9 cellular contexts compared by ENCODE assay signal in genomic region chr20:1326031-1326930, GRCh38. TPM values are rescaled to one million over a fixed set of nuclear protein-coding genes. Genes with fewer than 3 reads are reported as not detected.
DNase-seq lines count a peak whose midpoint lies in the region; FAIRE-seq and TF ChIP-seq lines count a peak whose summit lies in the region.
"Had no signal": no experiment of that assay in that cellular context is flagged by ENCODE, and none has a peak within 500 bp of the region (broad histone marks: within the 10 kb centered on the region; RNA-seq: fewer than 3 reads in every experiment).

No MANE protein-coding gene starts in this region.

- H3K27me3 ChIP-seq in Loucy (ENCODE audit: insufficient read depth, low read length, poor library complexity, severe bottlenecking) (no peaks in the 10 kb centered on the region), endothelial cell of umbilical vein (ENCODE audit: control insufficient read depth in 2 of 2, insufficient read depth in 2 of 2, low read length in 2 of 2) (no peaks in the 10 kb centered on the region)

- intact Hi-C loops in endothelial cell of umbilical vein (cut with micrococcal nuclease), result no loop called here

- no peaks in the 10 kb centered on the region for H3K9me1 ChIP-seq in endothelial cell of umbilical vein (replicated peaks; ENCODE audit: control insufficient read depth, extremely low read depth, insufficient read depth, low read length)

- POLR2A ChIA-PET in endothelial cell of umbilical vein (lab: Charles Lee), result interaction anchor here (0.9 to 2.5 kb wide), 5 partner anchors 10 to 65 kb away, joined by 3 to 16 read pairs (median 3); no protein-coding TSS in a partner anchor

- H3K4me3 ChIP-seq in Loucy (ENCODE audit: low read length, poor library complexity, severe bottlenecking) (peak overlapping the region; percentile 97), endothelial cell of umbilical vein (replicated peaks in 1 of 3; ENCODE audit: insufficient read depth in 1 of 3, low read depth in 1 of 3, low read length in 3 of 3) (peak overlapping the region in 2 of 3 experiments; percentile 67 to 68)

- TF ChIP-seq CTCF in Loucy (conservative IDR thresholded peaks at IDR 0.05; ENCODE audit: low read length), result no peak
- TF ChIP-seq CTCF in endothelial cell of umbilical vein (IDR thresholded peaks at IDR 0.05; ENCODE audit: extremely low read depth in 1 of 2, insufficient read depth in 1 of 2, low read depth in 1 of 2, low read length in 2 of 2), result no peak

- H3K27ac ChIP-seq in endothelial cell of umbilical vein (ENCODE audit: insufficient read depth, low read depth, low read length), result peak overlapping the region; percentile 99

- CTCF ChIA-PET in endothelial cell of umbilical vein (lab: Charles Lee), result interaction anchor here (0.7 to 2.6 kb wide), 13 partner anchors 11 to 177 kb away, joined by 3 to 12 read pairs (median 4); no protein-coding TSS in a partner anchor

- H3K4me1 ChIP-seq in Loucy (ENCODE audit: insufficient read depth, low read length, poor library complexity, severe bottlenecking) (peaks cover 58% of the 10 kb centered on the region), endothelial cell of umbilical vein (ENCODE audit: control insufficient read depth, extremely low read depth, insufficient read depth, low read length) (peaks cover 80% of the 10 kb centered on the region)

- H3K79me2 ChIP-seq in Loucy (ENCODE audit: insufficient read depth, low read length) (peaks cover 31% of the 10 kb centered on the region), endothelial cell of umbilical vein (ENCODE audit: control insufficient read depth, insufficient read depth, low read length) (peaks cover 28% of the 10 kb centered on the region)

- H4K20me1 ChIP-seq in Loucy (ENCODE audit: insufficient read depth, low read length, poor library complexity, severe bottlenecking) (no peaks in the 10 kb centered on the region), endothelial cell of umbilical vein (replicated peaks; ENCODE audit: control insufficient read depth, extremely low read depth, insufficient read depth, low read length) (no peaks in the 10 kb centered on the region)

- no peaks in the 10 kb centered on the region for H3K9me2 ChIP-seq in Loucy (replicated peaks; ENCODE audit: low read depth, low read length)

- H3K9ac ChIP-seq in Loucy (ENCODE audit: low read depth, low read length, poor library complexity, severe bottlenecking) (peak overlapping the region; percentile 99), endothelial cell of umbilical vein (replicated peaks; ENCODE audit: extremely low read depth, insufficient read depth, low read length) (peak overlapping the region; percentile 99)

- TF ChIP-seq POLR2A in endothelial cell of umbilical vein (IDR thresholded peaks at IDR 0.05; ENCODE audit: low read depth, low read length), result peak; percentile 80

- H3K4me2 ChIP-seq in Loucy (ENCODE audit: low read depth, low read length, poor library complexity, severe bottlenecking), result peak overlapping the region; percentile 98
- H3K4me2 ChIP-seq in endothelial cell of umbilical vein (ENCODE audit: insufficient read depth, low read length), result peak overlapping the region; percentile 54

- TSS peak; percentile 47 for BruUV-seq in endothelial cell of umbilical vein (replicated peaks; lab: Mats Ljungman, UMichigan)

- no peaks in the 10 kb centered on the region for H3K36me3 ChIP-seq in Loucy (ENCODE audit: insufficient read depth, low read length)
- no peaks in the 10 kb centered on the region for H3K36me3 ChIP-seq in endothelial cell of umbilical vein (ENCODE audit: control insufficient read depth in 2 of 2, extremely low read depth in 1 of 2, insufficient read depth in 2 of 2, low read length in 2 of 2)

- H2AFZ ChIP-seq in Loucy (ENCODE audit: low read length), result no peak overlapping the region
- no peak overlapping the region for H2AFZ ChIP-seq in endothelial cell of umbilical vein (ENCODE audit: low read depth, low read length)

- DNase-seq in AG20443 (ENCODE audit: low spot score) (peak; percentile 46), endothelial cell of umbilical vein (ENCODE audit: low read depth, low spot score) (peak; percentile 59), myocyte (ENCODE audit: low read depth) (peak; percentile 64)
- no peak for DNase-seq in activated CD4-positive, alpha-beta T cell treated with anti-CD3 and anti-CD28 coated beads, Interleukin-2, amount 50 U/mL, for 4 hours
- DNase-seq in stimulated activated CD4-positive, alpha-beta T cell treated with anti-CD3 and anti-CD28 coated beads, Interleukin-2, amount 100 ng/mL, for 48 hours, result no peak
- DNase-seq in central memory CD4-positive, alpha-beta T cell, result no peak
- DNase-seq in activated CD4-positive, alpha-beta T cell treated with anti-CD3 and anti-CD28 coated beads, Interleukin-2, amount 50 U/mL, for 1 hour, result no peak

- H3K9me3 ChIP-seq in Loucy (ENCODE audit: insufficient read depth, low read depth, low read length), result no peaks in the 10 kb centered on the region
- H3K9me3 ChIP-seq in endothelial cell of umbilical vein (replicated peaks; ENCODE audit: control insufficient read depth, insufficient read depth, low read length), result no peaks in the 10 kb centered on the region

- H3F3A ChIP-seq in Loucy (ENCODE audit: low read depth), result no peaks in the 10 kb centered on the region

- dilution Hi-C loops in endothelial cell of umbilical vein (cut with MboI; ENCODE audit: extremely low pct_ligation_motif_present, low sequenced_read_pairs), result no loop called here

- peak; percentile 79 for FAIRE-seq in endothelial cell of umbilical vein (lab: Jason Lieb, UNC)
- FAIRE-seq: RCC 7860 had no signal

TF ChIP-seq in endothelial cell of umbilical vein, 7 proteins besides CTCF, POLR2A, EP300 and RAD21:
- TF ChIP-seq MYC (IDR thresholded peaks at IDR 0.05; ENCODE audit: low read depth, low read length) (no peak), POLR2AphosphoS5 (IDR thresholded peaks at IDR 0.05; ENCODE audit: insufficient read depth, low read depth, low read length) (peak; percentile 10)

RNA-seq across cellular contexts. Expression of gene SDCBP2, which starts 2.7 kb away (rescaled TPM):
- total RNA-seq in endothelial cell of umbilical vein (5.5 and 9.0 TPM in 2 replicates), myocyte (1.8 and 4.0 TPM in 2 replicates)
- 5.8 and 6.9 TPM in 2 replicates for polyA plus RNA-seq in endothelial cell of umbilical vein
- 4.6 and 5.5 TPM in 2 replicates for polyA plus RNA-seq in endothelial cell of umbilical vein (2011; cell fraction: cytosol; rRNA removed)
- polyA plus RNA-seq in endothelial cell of umbilical vein (2011; cell fraction: nucleus; rRNA removed), result 11.0 and 11.4 TPM in 2 replicates
- 3.1 and 4.8 TPM in 2 replicates for polyA plus RNA-seq in endothelial cell of umbilical vein (2012)
- 1.2 and 2.7 TPM in 2 replicates for polyA minus RNA-seq in endothelial cell of umbilical vein
- polyA minus RNA-seq in endothelial cell of umbilical vein (2011; cell fraction: cytosol; rRNA and poly(A)+ RNA removed), result not detected
- 2.2 and 2.3 TPM in 2 replicates for polyA minus RNA-seq in endothelial cell of umbilical vein (2011; cell fraction: nucleus; rRNA and poly(A)+ RNA removed)
- polyA plus RNA-seq in myocyte (2012), result 2.7 TPM

Comparison
In these comparisons a context has a peak if more than half of its experiments do, and no peak if none do; other contexts are left out.
1. DNase-seq: peak in AG20443 (single experiment), endothelial cell of umbilical vein (single experiment) and myocyte (single experiment); none in activated CD4-positive, alpha-beta T cell treated with anti-CD3 and anti-CD28 coated beads, Interleukin-2, amount 50 U/mL, for 4 hours (0 of 2), stimulated activated CD4-positive, alpha-beta T cell treated with anti-CD3 and anti-CD28 coated beads, Interleukin-2, amount 100 ng/mL, for 48 hours (0 of 2), central memory CD4-positive, alpha-beta T cell (single experiment) and activated CD4-positive, alpha-beta T cell treated with anti-CD3 and anti-CD28 coated beads, Interleukin-2, amount 50 U/mL, for 1 hour (single experiment).